1 cellular context compared by ENCODE assay signal in the genomic region with DNA sequence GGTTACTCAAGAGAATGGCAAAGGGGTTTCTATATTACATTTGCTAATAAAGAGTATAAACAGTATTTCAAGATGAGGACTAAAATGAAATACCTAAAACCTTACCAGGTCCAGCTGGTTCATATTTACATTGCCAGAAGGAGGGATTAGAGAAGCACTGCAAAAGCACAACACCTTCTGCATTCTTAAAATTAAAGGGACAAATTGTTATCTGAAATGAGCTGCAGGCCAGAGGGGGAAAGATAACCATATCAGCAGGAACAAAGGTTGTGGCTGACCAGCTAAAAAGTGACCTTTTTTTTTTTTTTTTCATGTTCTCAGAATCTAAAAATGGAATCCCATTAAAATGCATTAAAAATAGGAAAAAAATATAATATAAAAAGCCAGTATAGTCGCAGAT.
TF ChIP-seq lines count a peak whose summit lies in the region.

No MANE protein-coding gene starts in this region.

TF ChIP-seq in K562, 482 proteins besides CTCF, POLR2A, EP300 and RAD21 (continued from another document and continues in another):
- TF ChIP-seq, protein P1, sequence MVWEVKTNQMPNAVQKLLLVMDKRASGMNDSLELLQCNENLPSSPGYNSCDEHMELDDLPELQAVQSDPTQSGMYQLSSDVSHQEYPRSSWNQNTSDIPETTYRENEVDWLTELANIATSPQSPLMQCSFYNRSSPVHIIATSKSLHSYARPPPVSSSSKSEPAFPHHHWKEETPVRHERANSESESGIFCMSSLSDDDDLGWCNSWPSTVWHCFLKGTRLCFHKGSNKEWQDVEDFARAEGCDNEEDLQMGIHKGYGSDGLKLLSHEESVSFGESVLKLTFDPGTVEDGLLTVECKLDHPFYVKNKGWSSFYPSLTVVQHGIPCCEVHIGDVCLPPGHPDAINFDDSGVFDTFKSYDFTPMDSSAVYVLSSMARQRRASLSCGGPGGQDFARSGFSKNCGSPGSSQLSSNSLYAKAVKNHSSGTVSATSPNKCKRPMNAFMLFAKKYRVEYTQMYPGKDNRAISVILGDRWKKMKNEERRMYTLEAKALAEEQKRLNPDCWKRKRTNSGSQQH (CRISPR knock-in tag; IDR thresholded peaks at IDR 0.05), result no peak
- TF ChIP-seq NCOA4 (IDR thresholded peaks at IDR 0.05; ENCODE audit: partially characterized antibody), result no peak
- TF ChIP-seq MTF1 (CRISPR knock-in tag; IDR thresholded peaks at IDR 0.05; ENCODE audit: borderline replicate concordance), result no peak
- no peak for TF ChIP-seq FOXP1 (CRISPR knock-in tag; IDR thresholded peaks at IDR 0.05)
- no peak for TF ChIP-seq ARNT (IDR thresholded peaks at IDR 0.05)
- TF ChIP-seq MAFF (IDR thresholded peaks at IDR 0.05; ENCODE audit: low read length), result no peak
- TF ChIP-seq ETV5 (CRISPR knock-in tag; IDR thresholded peaks at IDR 0.05; ENCODE audit: low read depth), result no peak
- TF ChIP-seq, protein P2, sequence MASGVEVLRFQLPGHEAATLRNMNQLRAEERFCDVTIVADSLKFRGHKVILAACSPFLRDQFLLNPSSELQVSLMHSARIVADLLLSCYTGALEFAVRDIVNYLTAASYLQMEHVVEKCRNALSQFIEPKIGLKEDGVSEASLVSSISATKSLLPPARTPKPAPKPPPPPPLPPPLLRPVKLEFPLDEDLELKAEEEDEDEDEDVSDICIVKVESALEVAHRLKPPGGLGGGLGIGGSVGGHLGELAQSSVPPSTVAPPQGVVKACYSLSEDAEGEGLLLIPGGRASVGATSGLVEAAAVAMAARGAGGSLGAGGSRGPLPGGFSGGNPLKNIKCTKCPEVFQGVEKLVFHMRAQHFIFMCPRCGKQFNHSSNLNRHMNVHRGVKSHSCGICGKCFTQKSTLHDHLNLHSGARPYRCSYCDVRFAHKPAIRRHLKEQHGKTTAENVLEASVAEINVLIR (CRISPR knock-in tag; IDR thresholded peaks at IDR 0.05), result no peak
- TF ChIP-seq SRSF1 (IDR thresholded peaks at IDR 0.05; ENCODE audit: low read depth, low read length), result no peak
- no peak for TF ChIP-seq HMG20B (CRISPR knock-in tag; IDR thresholded peaks at IDR 0.05)
- no peak for TF ChIP-seq HNRNPUL1 (IDR thresholded peaks at IDR 0.05; ENCODE audit: low read length)
- no peak for TF ChIP-seq EZH2 (IDR thresholded peaks at IDR 0.05; ENCODE audit: borderline replicate concordance, low read depth, low read length)
- TF ChIP-seq ZNF764 (CRISPR knock-in tag; IDR thresholded peaks at IDR 0.05; ENCODE audit: low read depth), result no peak
- TF ChIP-seq DPF2 (IDR thresholded peaks at IDR 0.05), result peak; percentile 62
- no peak for TF ChIP-seq THRAP3 (IDR thresholded peaks at IDR 0.05; ENCODE audit: borderline replicate concordance)
- peak; percentile 94 for TF ChIP-seq TEAD4 (IDR thresholded peaks at IDR 0.05; ENCODE audit: low read length)
- no peak for TF ChIP-seq TEAD4 (CRISPR knock-in tag; IDR thresholded peaks at IDR 0.05; ENCODE audit: borderline replicate concordance)
- TF ChIP-seq, protein P3, sequence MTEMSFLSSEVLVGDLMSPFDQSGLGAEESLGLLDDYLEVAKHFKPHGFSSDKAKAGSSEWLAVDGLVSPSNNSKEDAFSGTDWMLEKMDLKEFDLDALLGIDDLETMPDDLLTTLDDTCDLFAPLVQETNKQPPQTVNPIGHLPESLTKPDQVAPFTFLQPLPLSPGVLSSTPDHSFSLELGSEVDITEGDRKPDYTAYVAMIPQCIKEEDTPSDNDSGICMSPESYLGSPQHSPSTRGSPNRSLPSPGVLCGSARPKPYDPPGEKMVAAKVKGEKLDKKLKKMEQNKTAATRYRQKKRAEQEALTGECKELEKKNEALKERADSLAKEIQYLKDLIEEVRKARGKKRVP (CRISPR knock-in tag; IDR thresholded peaks at IDR 0.05), result no peak
- TF ChIP-seq SIN3B (IDR thresholded peaks at IDR 0.05; ENCODE audit: low read depth), result no peak
- TF ChIP-seq POLR2AphosphoS5 (IDR thresholded peaks at IDR 0.05; ENCODE audit: control insufficient read depth, insufficient read depth, low read depth, low read length), result peak; percentile 67; the same call in 1 of the 2 replicates
- TF ChIP-seq GTF2F1 (IDR thresholded peaks at IDR 0.05; ENCODE audit: low read depth, low read length), result no peak
- no peak for TF ChIP-seq BDP1 (IDR thresholded peaks at IDR 0.05; ENCODE audit: insufficient read depth, insufficient read length)
- TF ChIP-seq POLR3G (IDR thresholded peaks at IDR 0.05; ENCODE audit: extremely low read depth, insufficient read length, insufficient replicate concordance), result no peak
- TF ChIP-seq NR4A1 (CRISPR knock-in tag; IDR thresholded peaks at IDR 0.05), result no peak
- TF ChIP-seq NR4A1 (tag; IDR thresholded peaks at IDR 0.05), result no peak
- TF ChIP-seq RB1 (IDR thresholded peaks at IDR 0.05; ENCODE audit: low read depth), result no peak
- TF ChIP-seq FOXJ2 (tag; IDR thresholded peaks at IDR 0.05), result no peak
- TF ChIP-seq, protein P4, sequence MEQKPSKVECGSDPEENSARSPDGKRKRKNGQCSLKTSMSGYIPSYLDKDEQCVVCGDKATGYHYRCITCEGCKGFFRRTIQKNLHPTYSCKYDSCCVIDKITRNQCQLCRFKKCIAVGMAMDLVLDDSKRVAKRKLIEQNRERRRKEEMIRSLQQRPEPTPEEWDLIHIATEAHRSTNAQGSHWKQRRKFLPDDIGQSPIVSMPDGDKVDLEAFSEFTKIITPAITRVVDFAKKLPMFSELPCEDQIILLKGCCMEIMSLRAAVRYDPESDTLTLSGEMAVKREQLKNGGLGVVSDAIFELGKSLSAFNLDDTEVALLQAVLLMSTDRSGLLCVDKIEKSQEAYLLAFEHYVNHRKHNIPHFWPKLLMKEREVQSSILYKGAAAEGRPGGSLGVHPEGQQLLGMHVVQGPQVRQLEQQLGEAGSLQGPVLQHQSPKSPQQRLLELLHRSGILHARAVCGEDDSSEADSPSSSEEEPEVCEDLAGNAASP (IDR thresholded peaks at IDR 0.05), result no peak
- TF ChIP-seq PTBP1 (IDR thresholded peaks at IDR 0.05; ENCODE audit: low read depth, low read length), result no peak
- no peak for TF ChIP-seq NR1H2 (CRISPR knock-in tag; IDR thresholded peaks at IDR 0.05)
- peak; percentile 74 for TF ChIP-seq TCF3 (CRISPR knock-in tag; IDR thresholded peaks at IDR 0.05)
- no peak for TF ChIP-seq RBM34 (IDR thresholded peaks at IDR 0.05; ENCODE audit: borderline replicate concordance, insufficient read depth, low read length)
- TF ChIP-seq ZNF165 (CRISPR knock-in tag; IDR thresholded peaks at IDR 0.05; ENCODE audit: borderline replicate concordance), result no peak
- TF ChIP-seq FOXK2 (conservative IDR thresholded peaks at IDR 0.05 in 1 of 2, IDR thresholded peaks at IDR 0.05 in 1 of 2; ENCODE audit: low read depth in 2 of 2), result peak in 1 of 2 experiments; percentile 50; a peak in 1 of 4 replicates
- peak; percentile 81 for TF ChIP-seq KLF16 (IDR thresholded peaks at IDR 0.05)
- TF ChIP-seq ZNF778 (CRISPR knock-in tag; IDR thresholded peaks at IDR 0.05), result no peak
- peak; percentile 59 for TF ChIP-seq CCNT2 (IDR thresholded peaks at IDR 0.05; ENCODE audit: borderline replicate concordance, extremely low read depth, insufficient read length, low read depth, low read length)
- no peak for TF ChIP-seq L3MBTL2 (IDR thresholded peaks at IDR 0.05)
- TF ChIP-seq ZNF384 (IDR thresholded peaks at IDR 0.05; ENCODE audit: low read depth, low read length), result peak; percentile 89
- TF ChIP-seq NFIC (IDR thresholded peaks at IDR 0.05), result peak; percentile 50
- TF ChIP-seq, protein P5, sequence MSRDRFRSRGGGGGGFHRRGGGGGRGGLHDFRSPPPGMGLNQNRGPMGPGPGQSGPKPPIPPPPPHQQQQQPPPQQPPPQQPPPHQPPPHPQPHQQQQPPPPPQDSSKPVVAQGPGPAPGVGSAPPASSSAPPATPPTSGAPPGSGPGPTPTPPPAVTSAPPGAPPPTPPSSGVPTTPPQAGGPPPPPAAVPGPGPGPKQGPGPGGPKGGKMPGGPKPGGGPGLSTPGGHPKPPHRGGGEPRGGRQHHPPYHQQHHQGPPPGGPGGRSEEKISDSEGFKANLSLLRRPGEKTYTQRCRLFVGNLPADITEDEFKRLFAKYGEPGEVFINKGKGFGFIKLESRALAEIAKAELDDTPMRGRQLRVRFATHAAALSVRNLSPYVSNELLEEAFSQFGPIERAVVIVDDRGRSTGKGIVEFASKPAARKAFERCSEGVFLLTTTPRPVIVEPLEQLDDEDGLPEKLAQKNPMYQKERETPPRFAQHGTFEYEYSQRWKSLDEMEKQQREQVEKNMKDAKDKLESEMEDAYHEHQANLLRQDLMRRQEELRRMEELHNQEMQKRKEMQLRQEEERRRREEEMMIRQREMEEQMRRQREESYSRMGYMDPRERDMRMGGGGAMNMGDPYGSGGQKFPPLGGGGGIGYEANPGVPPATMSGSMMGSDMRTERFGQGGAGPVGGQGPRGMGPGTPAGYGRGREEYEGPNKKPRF (IDR thresholded peaks at IDR 0.05; ENCODE audit: low read depth, low read length), result no peak
- TF ChIP-seq ZBED1 (IDR thresholded peaks at IDR 0.05), result no peak
- TF ChIP-seq, protein P6, sequence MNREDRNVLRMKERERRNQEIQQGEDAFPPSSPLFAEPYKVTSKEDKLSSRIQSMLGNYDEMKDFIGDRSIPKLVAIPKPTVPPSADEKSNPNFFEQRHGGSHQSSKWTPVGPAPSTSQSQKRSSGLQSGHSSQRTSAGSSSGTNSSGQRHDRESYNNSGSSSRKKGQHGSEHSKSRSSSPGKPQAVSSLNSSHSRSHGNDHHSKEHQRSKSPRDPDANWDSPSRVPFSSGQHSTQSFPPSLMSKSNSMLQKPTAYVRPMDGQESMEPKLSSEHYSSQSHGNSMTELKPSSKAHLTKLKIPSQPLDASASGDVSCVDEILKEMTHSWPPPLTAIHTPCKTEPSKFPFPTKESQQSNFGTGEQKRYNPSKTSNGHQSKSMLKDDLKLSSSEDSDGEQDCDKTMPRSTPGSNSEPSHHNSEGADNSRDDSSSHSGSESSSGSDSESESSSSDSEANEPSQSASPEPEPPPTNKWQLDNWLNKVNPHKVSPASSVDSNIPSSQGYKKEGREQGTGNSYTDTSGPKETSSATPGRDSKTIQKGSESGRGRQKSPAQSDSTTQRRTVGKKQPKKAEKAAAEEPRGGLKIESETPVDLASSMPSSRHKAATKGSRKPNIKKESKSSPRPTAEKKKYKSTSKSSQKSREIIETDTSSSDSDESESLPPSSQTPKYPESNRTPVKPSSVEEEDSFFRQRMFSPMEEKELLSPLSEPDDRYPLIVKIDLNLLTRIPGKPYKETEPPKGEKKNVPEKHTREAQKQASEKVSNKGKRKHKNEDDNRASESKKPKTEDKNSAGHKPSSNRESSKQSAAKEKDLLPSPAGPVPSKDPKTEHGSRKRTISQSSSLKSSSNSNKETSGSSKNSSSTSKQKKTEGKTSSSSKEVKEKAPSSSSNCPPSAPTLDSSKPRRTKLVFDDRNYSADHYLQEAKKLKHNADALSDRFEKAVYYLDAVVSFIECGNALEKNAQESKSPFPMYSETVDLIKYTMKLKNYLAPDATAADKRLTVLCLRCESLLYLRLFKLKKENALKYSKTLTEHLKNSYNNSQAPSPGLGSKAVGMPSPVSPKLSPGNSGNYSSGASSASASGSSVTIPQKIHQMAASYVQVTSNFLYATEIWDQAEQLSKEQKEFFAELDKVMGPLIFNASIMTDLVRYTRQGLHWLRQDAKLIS (CRISPR knock-in tag; IDR thresholded peaks at IDR 0.05), result no peak
- TF ChIP-seq, protein P7, sequence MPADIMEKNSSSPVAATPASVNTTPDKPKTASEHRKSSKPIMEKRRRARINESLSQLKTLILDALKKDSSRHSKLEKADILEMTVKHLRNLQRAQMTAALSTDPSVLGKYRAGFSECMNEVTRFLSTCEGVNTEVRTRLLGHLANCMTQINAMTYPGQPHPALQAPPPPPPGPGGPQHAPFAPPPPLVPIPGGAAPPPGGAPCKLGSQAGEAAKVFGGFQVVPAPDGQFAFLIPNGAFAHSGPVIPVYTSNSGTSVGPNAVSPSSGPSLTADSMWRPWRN (IDR thresholded peaks at IDR 0.05; ENCODE audit: low read depth), result no peak
- no peak for TF ChIP-seq ZEB2 (IDR thresholded peaks at IDR 0.05)
- no peak for TF ChIP-seq POLR2AphosphoS2 (IDR thresholded peaks at IDR 0.05; ENCODE audit: low read length)
- TF ChIP-seq GABPB1 (CRISPR knock-in tag; IDR thresholded peaks at IDR 0.05), result no peak
- no peak for TF ChIP-seq HDAC2 (IDR thresholded peaks at IDR 0.05)
- TF ChIP-seq ZNF79 (CRISPR knock-in tag; IDR thresholded peaks at IDR 0.05; ENCODE audit: low read depth), result no peak
- no peak for TF ChIP-seq U2AF1 (optimal IDR thresholded peaks at IDR 0.05; ENCODE audit: low read depth, low read length)
